In genomic region chr16:17377360-17378324, GRCh38 we compare ENCODE assay signal across 11 cellular contexts.
DNase-seq lines count a peak whose midpoint lies in the region; ATAC-seq lines count a peak whose summit lies in the region.
"Had no signal": no experiment of that assay in that cellular context is flagged by ENCODE, and none has a peak within 500 bp of the region (broad histone marks: within the 10 kb centered on the region; RNA-seq: fewer than 3 reads in every experiment).

No MANE protein-coding gene starts in this region.

- H3K36me3 Mint-ChIP-seq in immature natural killer cell, result peaks cover 0 to 6% (median 0%) of the 10 kb centered on the region in 3 donors

- ATAC-seq in stimulated activated naive CD8-positive, alpha-beta T cell treated with anti-CD3 and anti-CD28 coated beads, Interleukin-15, Interleukin-2, amounts not matched to agents 100 U/mL and 50 U/mL, for 24 hours, result peak; percentile 32
- no peak for ATAC-seq in stimulated activated naive CD8-positive, alpha-beta T cell treated with anti-CD3 and anti-CD28 coated beads, Interleukin-15, amount 100 ng/mL, for 72 hours

- no peak overlapping the region for H3K9ac ChIP-seq in mesenchymal stem cell (ENCODE audit: low read length)

- H3K18ac ChIP-seq in mesenchymal stem cell (ENCODE audit: low read depth in 1 of 2, low read length in 2 of 2), result no peak overlapping the region

- H3K23ac ChIP-seq in mesenchymal stem cell (ENCODE audit: low read length in 2 of 2), result no peak overlapping the region

- no peaks in the 10 kb centered on the region for H3K27me3 ChIP-seq in mesenchymal stem cell (ENCODE audit: control insufficient read depth in 1 of 2, insufficient read depth in 1 of 2, low read length in 2 of 2)
- H3K27me3 ChIP-seq: adrenal gland, thyroid gland had no signal

- no peaks in the 10 kb centered on the region for H3K27me3 Mint-ChIP-seq in stimulated activated naive CD8-positive, alpha-beta T cell treated with anti-CD3 and anti-CD28 coated beads, Interleukin-15, amount 100 ng/mL, for 72 hours
- H3K27me3 Mint-ChIP-seq in immature natural killer cell (ENCODE audit: low read depth in 3 of 3), result no peaks in the 10 kb centered on the region

- H3K79me1 ChIP-seq in mesenchymal stem cell (replicated peaks; ENCODE audit: low read length, poor library complexity, severe bottlenecking), result no peaks in the 10 kb centered on the region

- no peaks in the 10 kb centered on the region for H3K36me3 ChIP-seq in mesenchymal stem cell (ENCODE audit: control insufficient read depth in 1 of 2, insufficient read depth in 2 of 2, low read depth in 1 of 2, low read length in 2 of 2)
- H3K36me3 ChIP-seq: adrenal gland, thyroid gland had no signal

- no peak overlapping the region for H3K4me2 ChIP-seq in mesenchymal stem cell (ENCODE audit: low read length, poor library complexity, severe bottlenecking)

- H3K4me3 ChIP-seq in mesenchymal stem cell (ENCODE audit: insufficient read depth in 1 of 2, low read depth in 1 of 2, low read length in 2 of 2), result no peak overlapping the region
- H3K4me3 ChIP-seq: adrenal gland, thyroid gland had no signal

- no peak overlapping the region for H2AK5ac ChIP-seq in mesenchymal stem cell (ENCODE audit: low read length, severe bottlenecking)

- H4K8ac ChIP-seq in mesenchymal stem cell (ENCODE audit: low read length), result no peak overlapping the region

- H4K91ac ChIP-seq in mesenchymal stem cell (ENCODE audit: low read length), result no peak overlapping the region

- no peaks in the 10 kb centered on the region for H3K4me1 ChIP-seq in mesenchymal stem cell (ENCODE audit: control insufficient read depth, insufficient read depth, low read depth, low read length)

- WGBS in mesenchymal stem cell, result 64% methylated on average over 6 of the region's 11 CpGs

- H3K27ac ChIP-seq in mesenchymal stem cell (ENCODE audit: low read length, poor library complexity, severe bottlenecking), result no peak overlapping the region
- H3K27ac ChIP-seq: thyroid gland had no signal

- H2AFZ ChIP-seq in mesenchymal stem cell (ENCODE audit: low read depth, low read length), result no peak overlapping the region

- H3K9me3 Mint-ChIP-seq in stimulated activated naive CD8-positive, alpha-beta T cell treated with anti-CD3 and anti-CD28 coated beads, Interleukin-15, amount 100 ng/mL, for 72 hours, result no peaks in the 10 kb centered on the region
- H3K9me3 Mint-ChIP-seq in immature natural killer cell, result no peaks in the 10 kb centered on the region

- no peak for DNase-seq in stimulated activated naive CD8-positive, alpha-beta T cell treated with anti-CD3 and anti-CD28 coated beads, Interleukin-15, Interleukin-2, amounts not matched to agents 100 U/mL and 50 U/mL, for 24 hours
- no peak for DNase-seq in stimulated activated naive CD8-positive, alpha-beta T cell treated with anti-CD3 and anti-CD28 coated beads, Interleukin-15, amount 100 ng/mL, for 72 hours
- DNase-seq in NCI-H748 treated with DMSO at 0.1 percent for 48 hours (lab: John Stamatoyannopoulos, UW) (peak; percentile 19), immature natural killer cell (no peak), mesenchymal stem cell (no peak), H4 (ENCODE audit: low spot score) (no peak), NCI-H2107 treated with DMSO at 0.1 percent for 48 hours (lab: John Stamatoyannopoulos, UW; ENCODE audit: unreplicated experiment) (no peak), NCI-H1930 (lab: John Stamatoyannopoulos, UW) (no peak)
- DNase-seq: DND-41, thyroid gland had no signal

- no peak overlapping the region for H3K27ac Mint-ChIP-seq in stimulated activated naive CD8-positive, alpha-beta T cell treated with anti-CD3 and anti-CD28 coated beads, Interleukin-15, amount 100 ng/mL, for 72 hours
- H3K27ac Mint-ChIP-seq in immature natural killer cell, result peak overlapping the region in 5 of 6 donors; percentile 14 to 75 (median 60)

- no peak overlapping the region for H3K14ac ChIP-seq in mesenchymal stem cell (ENCODE audit: low read length in 2 of 2)

- peaks cover 73% of the 10 kb centered on the region for H3K4me1 Mint-ChIP-seq in stimulated activated naive CD8-positive, alpha-beta T cell treated with anti-CD3 and anti-CD28 coated beads, Interleukin-15, amount 100 ng/mL, for 72 hours
- peaks cover 72 to 85% of the 10 kb centered on the region in 2 donors for H3K4me1 Mint-ChIP-seq in immature natural killer cell

- no peak overlapping the region for H2BK120ac ChIP-seq in mesenchymal stem cell (ENCODE audit: low read depth, low read length)

- no peak overlapping the region for H3K4ac ChIP-seq in mesenchymal stem cell (ENCODE audit: low read depth in 1 of 2, low read length in 2 of 2)

- H2BK12ac ChIP-seq in mesenchymal stem cell (ENCODE audit: low read length in 2 of 2), result no peak overlapping the region

- peak overlapping the region in 1 of 2 donors; percentile 24 for H3K4me3 Mint-ChIP-seq in stimulated activated naive CD8-positive, alpha-beta T cell treated with anti-CD3 and anti-CD28 coated beads, Interleukin-15, amount 100 ng/mL, for 72 hours
- H3K4me3 Mint-ChIP-seq in immature natural killer cell, result no peak overlapping the region

- H2BK15ac ChIP-seq in mesenchymal stem cell (ENCODE audit: low read depth, poor library complexity, severe bottlenecking), result no peak overlapping the region

- H2BK5ac ChIP-seq in mesenchymal stem cell (ENCODE audit: low read depth, low read length, poor library complexity, severe bottlenecking), result no peak overlapping the region

- no peaks in the 10 kb centered on the region for H3K9me3 ChIP-seq in mesenchymal stem cell (ENCODE audit: control insufficient read depth, low read length)
- H3K9me3 ChIP-seq: adrenal gland, thyroid gland had no signal

Comparison
In these comparisons a context has a peak if more than half of its experiments do, and no peak if none do; other contexts are left out.
1. H3K27ac Mint-ChIP-seq: peak in immature natural killer cell (5 of 6); none in stimulated activated naive CD8-positive, alpha-beta T cell treated with anti-CD3 and anti-CD28 coated beads, Interleukin-15, amount 100 ng/mL, for 72 hours (0 of 2).